Comparison of ENCODE assay signal across 1 cellular context in the genomic region with DNA sequence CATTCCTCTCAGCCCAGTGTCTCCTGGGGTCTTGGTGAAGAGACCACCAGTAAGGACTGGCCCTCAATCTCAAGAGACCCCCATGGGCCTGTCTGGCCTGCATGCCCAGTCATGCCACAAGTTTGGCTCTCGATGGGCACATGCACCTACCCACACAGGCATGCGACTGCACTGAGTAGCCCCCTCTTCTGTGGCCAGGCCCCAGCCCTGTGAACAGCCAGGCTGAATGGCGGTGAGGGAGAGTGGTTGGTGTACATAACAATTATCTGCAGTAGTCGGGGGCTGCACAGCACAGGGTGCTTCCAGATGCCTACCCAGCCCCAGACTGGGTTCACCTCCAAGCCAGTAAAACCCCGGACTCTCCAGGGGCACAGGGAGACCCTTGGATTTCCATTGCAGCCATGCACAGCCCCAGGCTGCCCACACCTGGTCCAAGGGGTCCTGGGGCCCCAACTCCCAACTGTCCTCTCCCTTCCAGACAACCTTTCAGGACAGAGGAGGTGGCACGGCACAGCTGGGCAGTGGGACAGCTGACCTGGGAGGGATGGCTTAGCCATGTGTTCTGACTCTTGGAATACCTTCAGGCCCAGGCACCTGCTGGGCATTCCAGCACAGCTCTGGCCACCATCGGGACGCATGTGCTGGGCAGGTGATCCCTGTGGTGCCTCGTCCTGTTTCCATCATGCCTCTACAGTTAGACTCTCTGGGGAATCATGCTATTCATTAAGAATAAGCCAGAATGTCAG.
TF ChIP-seq lines count a peak whose summit lies in the region.

No MANE protein-coding gene starts in this region.

TF ChIP-seq in SK-N-SH, 30 proteins besides CTCF, POLR2A, EP300 and RAD21:
- no peak for TF ChIP-seq SIN3A (IDR thresholded peaks at IDR 0.05; ENCODE audit: borderline replicate concordance, low read depth, low read length)
- no peak for TF ChIP-seq TAF1 (IDR thresholded peaks at IDR 0.05; ENCODE audit: borderline replicate concordance, low read depth, low read length)
- TF ChIP-seq CHD2 (IDR thresholded peaks at IDR 0.05; ENCODE audit: low read length, partially characterized antibody) = no peak
- TF ChIP-seq FOXJ3 (CRISPR knock-in tag; IDR thresholded peaks at IDR 0.05) = no peak
- TF ChIP-seq, protein P1, sequence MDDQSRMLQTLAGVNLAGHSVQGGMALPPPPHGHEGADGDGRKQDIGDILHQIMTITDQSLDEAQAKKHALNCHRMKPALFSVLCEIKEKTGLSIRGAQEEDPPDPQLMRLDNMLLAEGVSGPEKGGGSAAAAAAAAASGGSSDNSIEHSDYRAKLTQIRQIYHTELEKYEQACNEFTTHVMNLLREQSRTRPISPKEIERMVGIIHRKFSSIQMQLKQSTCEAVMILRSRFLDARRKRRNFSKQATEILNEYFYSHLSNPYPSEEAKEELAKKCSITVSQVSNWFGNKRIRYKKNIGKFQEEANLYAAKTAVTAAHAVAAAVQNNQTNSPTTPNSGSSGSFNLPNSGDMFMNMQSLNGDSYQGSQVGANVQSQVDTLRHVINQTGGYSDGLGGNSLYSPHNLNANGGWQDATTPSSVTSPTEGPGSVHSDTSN (IDR thresholded peaks at IDR 0.05) = no peak
- TF ChIP-seq, protein P2, sequence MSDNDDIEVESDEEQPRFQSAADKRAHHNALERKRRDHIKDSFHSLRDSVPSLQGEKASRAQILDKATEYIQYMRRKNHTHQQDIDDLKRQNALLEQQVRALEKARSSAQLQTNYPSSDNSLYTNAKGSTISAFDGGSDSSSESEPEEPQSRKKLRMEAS (IDR thresholded peaks at IDR 0.05; ENCODE audit: low read depth) = no peak
- TF ChIP-seq, protein P3, sequence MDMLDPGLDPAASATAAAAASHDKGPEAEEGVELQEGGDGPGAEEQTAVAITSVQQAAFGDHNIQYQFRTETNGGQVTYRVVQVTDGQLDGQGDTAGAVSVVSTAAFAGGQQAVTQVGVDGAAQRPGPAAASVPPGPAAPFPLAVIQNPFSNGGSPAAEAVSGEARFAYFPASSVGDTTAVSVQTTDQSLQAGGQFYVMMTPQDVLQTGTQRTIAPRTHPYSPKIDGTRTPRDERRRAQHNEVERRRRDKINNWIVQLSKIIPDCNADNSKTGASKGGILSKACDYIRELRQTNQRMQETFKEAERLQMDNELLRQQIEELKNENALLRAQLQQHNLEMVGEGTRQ (IDR thresholded peaks at IDR 0.05; ENCODE audit: borderline replicate concordance, low read depth, low read length) = no peak
- TF ChIP-seq SMC3 (IDR thresholded peaks at IDR 0.05; ENCODE audit: low read depth, low read length) = no peak
- TF ChIP-seq, protein P4, sequence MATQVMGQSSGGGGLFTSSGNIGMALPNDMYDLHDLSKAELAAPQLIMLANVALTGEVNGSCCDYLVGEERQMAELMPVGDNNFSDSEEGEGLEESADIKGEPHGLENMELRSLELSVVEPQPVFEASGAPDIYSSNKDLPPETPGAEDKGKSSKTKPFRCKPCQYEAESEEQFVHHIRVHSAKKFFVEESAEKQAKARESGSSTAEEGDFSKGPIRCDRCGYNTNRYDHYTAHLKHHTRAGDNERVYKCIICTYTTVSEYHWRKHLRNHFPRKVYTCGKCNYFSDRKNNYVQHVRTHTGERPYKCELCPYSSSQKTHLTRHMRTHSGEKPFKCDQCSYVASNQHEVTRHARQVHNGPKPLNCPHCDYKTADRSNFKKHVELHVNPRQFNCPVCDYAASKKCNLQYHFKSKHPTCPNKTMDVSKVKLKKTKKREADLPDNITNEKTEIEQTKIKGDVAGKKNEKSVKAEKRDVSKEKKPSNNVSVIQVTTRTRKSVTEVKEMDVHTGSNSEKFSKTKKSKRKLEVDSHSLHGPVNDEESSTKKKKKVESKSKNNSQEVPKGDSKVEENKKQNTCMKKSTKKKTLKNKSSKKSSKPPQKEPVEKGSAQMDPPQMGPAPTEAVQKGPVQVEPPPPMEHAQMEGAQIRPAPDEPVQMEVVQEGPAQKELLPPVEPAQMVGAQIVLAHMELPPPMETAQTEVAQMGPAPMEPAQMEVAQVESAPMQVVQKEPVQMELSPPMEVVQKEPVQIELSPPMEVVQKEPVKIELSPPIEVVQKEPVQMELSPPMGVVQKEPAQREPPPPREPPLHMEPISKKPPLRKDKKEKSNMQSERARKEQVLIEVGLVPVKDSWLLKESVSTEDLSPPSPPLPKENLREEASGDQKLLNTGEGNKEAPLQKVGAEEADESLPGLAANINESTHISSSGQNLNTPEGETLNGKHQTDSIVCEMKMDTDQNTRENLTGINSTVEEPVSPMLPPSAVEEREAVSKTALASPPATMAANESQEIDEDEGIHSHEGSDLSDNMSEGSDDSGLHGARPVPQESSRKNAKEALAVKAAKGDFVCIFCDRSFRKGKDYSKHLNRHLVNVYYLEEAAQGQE (IDR thresholded peaks at IDR 0.05; ENCODE audit: low read depth, low read length) = no peak
- no peak for TF ChIP-seq NFIC (IDR thresholded peaks at IDR 0.05; ENCODE audit: borderline replicate concordance)
- TF ChIP-seq GABPA (IDR thresholded peaks at IDR 0.05; ENCODE audit: low read depth) = no peak
- TF ChIP-seq TEAD4 (IDR thresholded peaks at IDR 0.05; ENCODE audit: borderline replicate concordance, insufficient read depth) = no peak
- no peak for TF ChIP-seq TCF12 (IDR thresholded peaks at IDR 0.05)
- TF ChIP-seq ELF1 (IDR thresholded peaks at IDR 0.05) = no peak
- TF ChIP-seq FOSL2 (IDR thresholded peaks at IDR 0.05; ENCODE audit: borderline replicate concordance, low read depth) = no peak
